Comparison of ENCODE assay signal across 8 cellular contexts in the genomic region with DNA sequence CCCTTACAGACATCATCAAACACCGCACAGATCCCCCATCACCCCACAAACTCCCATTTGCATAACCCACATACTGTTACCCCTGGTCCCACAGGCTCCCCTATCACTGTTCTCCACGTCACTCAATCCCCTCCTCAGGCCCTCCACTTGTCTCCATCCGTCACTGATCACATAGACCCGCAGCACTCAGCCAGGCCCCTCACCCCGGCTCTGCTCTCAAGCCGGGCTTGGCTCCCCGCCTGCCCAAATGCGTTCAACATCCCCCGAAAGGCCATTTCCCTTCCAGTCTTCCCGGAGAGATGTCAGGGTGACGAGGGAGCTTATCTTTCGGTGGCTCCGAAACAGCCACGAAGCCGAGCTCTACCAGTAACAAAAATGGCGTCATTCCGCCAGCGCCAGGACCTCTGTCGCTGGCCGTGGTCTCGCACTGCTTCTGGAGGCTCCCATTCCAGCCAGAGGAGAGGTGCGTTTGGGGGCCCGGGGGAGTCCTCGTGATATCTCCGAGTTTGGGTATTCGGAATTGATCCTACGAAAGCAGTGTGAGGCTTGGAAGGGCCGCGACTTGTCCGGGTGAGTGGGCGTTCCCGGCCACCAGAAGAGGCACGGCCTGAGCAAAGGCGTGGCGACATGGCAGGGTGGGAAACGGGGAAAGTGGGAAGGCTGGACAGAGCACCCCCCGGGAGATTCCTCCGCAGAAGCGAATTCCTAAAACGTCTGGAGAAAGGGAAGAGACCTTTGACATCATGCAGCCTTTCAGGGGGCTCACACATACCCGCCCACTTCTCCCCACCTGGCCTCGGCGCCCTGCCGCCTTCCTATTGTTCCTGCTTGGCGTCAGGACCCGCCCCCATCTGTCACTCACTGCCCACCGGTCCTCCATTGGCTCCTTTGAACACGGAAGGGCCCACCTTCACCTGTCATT.
DNase-seq lines count a peak whose midpoint lies in the region; ATAC-seq lines count a peak whose summit lies in the region.

A gene (minus strand): TSS at position 577 of the 922 bp plus-strand sequence. CDS start 4,754 bp downstream, outside the sequence.

- peak; percentile 88 for ATAC-seq in GM18502 (IDR thresholded peaks at IDR 0.05; ENCODE audit: poor library complexity, unreplicated experiment)
- ATAC-seq in HG02970 (IDR thresholded peaks at IDR 0.05; ENCODE audit: low FRiP score, unreplicated experiment), result peak; percentile 70
- peak; percentile 89 for ATAC-seq in effector memory CD8-positive, alpha-beta T cell (replicated peaks)
- ATAC-seq in memory B cell (ENCODE audit: low read depth), result peak; percentile 91

- H3K36me3 Mint-ChIP-seq in effector memory CD8-positive, alpha-beta T cell (ENCODE audit: insufficient read depth), result no peaks in the 10 kb centered on the region
- peaks cover 2% of the 10 kb centered on the region for H3K36me3 Mint-ChIP-seq in memory B cell

- DNase-seq in NCI-H345 (lab: John Stamatoyannopoulos, UW) (peak; percentile 83), memory B cell (ENCODE audit: low spot score in 2 of 2) (peak; percentile 39 to 42), middle frontal gyrus (ENCODE audit: extremely low spot score, low spot score) (no peak)
- peak; percentile 1 to 35 for DNase-seq in activated CD8-positive, alpha-beta memory T cell treated with anti-CD3 and anti-CD28 coated beads for 1 hour (ENCODE audit: extremely low read depth in 1 of 2, low read depth in 1 of 2)
- DNase-seq in effector memory CD8-positive, alpha-beta T cell, result peak; percentile 20 to 24 (median 21)
- DNase-seq in stimulated activated CD4-positive, alpha-beta T cell treated with anti-CD3 and anti-CD28 coated beads, TNF-alpha, amount 100 ng/mL, for 48 hours (ENCODE audit: low read depth in 3 of 3), result peak in 2 of 3 donors; percentile 38 to 48

- peak within 1 kb of the TSS; percentile 93 to 98 for H3K4me3 Mint-ChIP-seq in effector memory CD8-positive, alpha-beta T cell
- H3K4me3 Mint-ChIP-seq in memory B cell, result peak within 1 kb of the TSS; percentile 96

- H3K4me1 Mint-ChIP-seq in effector memory CD8-positive, alpha-beta T cell (ENCODE audit: low read depth in 2 of 2), result peaks cover 9 to 10% of the 10 kb centered on the region in 2 donors
- peaks cover 14% of the 10 kb centered on the region for H3K4me1 Mint-ChIP-seq in memory B cell

- H3K27ac Mint-ChIP-seq in effector memory CD8-positive, alpha-beta T cell, result peak within 1 kb of the TSS; percentile 93 to 97
- H3K27ac Mint-ChIP-seq in memory B cell, result peak within 1 kb of the TSS; percentile 91

- H3K9me3 Mint-ChIP-seq in effector memory CD8-positive, alpha-beta T cell, result no peaks in the 10 kb centered on the region
- H3K9me3 Mint-ChIP-seq in memory B cell, result peaks cover 2% of the 10 kb centered on the region

- no peaks in the 10 kb centered on the region for H3K27me3 Mint-ChIP-seq in effector memory CD8-positive, alpha-beta T cell
- no peaks in the 10 kb centered on the region for H3K27me3 Mint-ChIP-seq in memory B cell
